In the genomic region with DNA sequence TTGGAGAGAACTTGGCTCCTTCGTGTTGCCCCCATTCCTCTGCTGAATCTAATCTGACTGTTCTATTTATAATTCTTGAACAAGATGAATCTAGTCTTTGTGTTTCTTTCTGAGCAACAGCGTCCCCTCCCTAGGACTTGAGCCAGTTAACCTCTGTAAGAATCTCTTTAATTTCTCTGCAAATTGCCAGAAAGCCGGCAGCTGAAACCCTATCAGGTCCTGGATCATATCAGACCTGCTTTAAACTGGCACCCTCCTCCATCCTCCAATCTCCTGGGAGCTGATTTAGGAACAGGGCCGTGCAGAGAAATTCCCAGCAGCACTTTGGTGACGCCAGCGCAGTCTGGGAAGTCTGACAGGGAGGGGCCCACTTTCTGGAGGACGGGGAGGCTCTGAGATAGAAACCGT, we compare ENCODE assay signal across 10 cellular contexts.
A peak's percentile ranks its signal among the peaks of the same experiment; 100 is the strongest.
DNase-seq lines count a peak whose midpoint lies in the region; ATAC-seq and TF ChIP-seq lines count a peak whose summit lies in the region.
"Had no signal": no experiment of that assay in that cellular context is flagged by ENCODE, and none has a peak within 500 bp of the region (broad histone marks: within the 10 kb centered on the region; RNA-seq: fewer than 3 reads in every experiment).

No MANE protein-coding gene starts in this region.

- POLR2A ChIA-PET in activated CD8-positive, alpha-beta T cell treated with anti-CD3 and anti-CD28 coated beads, Interleukin-2, amount 10 ng/mL, durations not matched to agents 7 days and 5 days (lab: Charles Lee) = no interaction called here

- H3K4me1 Mint-ChIP-seq in neural crest cell = peaks cover 8% of the 10 kb centered on the region
- no peaks in the 10 kb centered on the region for H3K4me1 Mint-ChIP-seq in activated CD8-positive, alpha-beta T cell treated with anti-CD3 and anti-CD28 coated beads, Interleukin-2, amount 10 ng/mL, durations not matched to agents 7 days and 5 days (ENCODE audit: low read depth)

- H3K27me3 ChIP-seq in gastroesophageal sphincter = no peaks in the 10 kb centered on the region
- no peaks in the 10 kb centered on the region for H3K27me3 ChIP-seq in transverse colon

- intact Hi-C loops in transverse colon (cut with DNase I; ENCODE audit: low total_unique reads) = no loop called here

- H3K9me3 ChIP-seq in gastroesophageal sphincter = peaks cover 0 to 10% (median 0%) of the 10 kb centered on the region in 3 donors
- no peaks in the 10 kb centered on the region for H3K9me3 ChIP-seq in transverse colon

- TF ChIP-seq CTCF in gastroesophageal sphincter (IDR thresholded peaks at IDR 0.05) (peak in 3 of 4 experiments; percentile 20 to 28 (median 24)), neural crest cell (conservative IDR thresholded peaks at IDR 0.05) (no peak), transverse colon (IDR thresholded peaks at IDR 0.05) (no peak)

- H3K36me3 Mint-ChIP-seq in neural crest cell (ENCODE audit: low read depth) = peaks cover 14% of the 10 kb centered on the region
- H3K36me3 Mint-ChIP-seq in activated CD8-positive, alpha-beta T cell treated with anti-CD3 and anti-CD28 coated beads, Interleukin-2, amount 10 ng/mL, durations not matched to agents 7 days and 5 days (ENCODE audit: low read depth) = no peaks in the 10 kb centered on the region

- peak overlapping the region; percentile 54 for H3K27ac Mint-ChIP-seq in neural crest cell (ENCODE audit: unreplicated experiment)
- H3K27ac Mint-ChIP-seq in activated CD8-positive, alpha-beta T cell treated with anti-CD3 and anti-CD28 coated beads, Interleukin-2, amount 10 ng/mL, durations not matched to agents 7 days and 5 days = no peak overlapping the region

- DNase-seq in neural crest cell (ENCODE audit: low read depth, low spot score) (no peak), transverse colon (peak; percentile 48), EL (no peak)
- DNase-seq in activated CD8-positive, alpha-beta T cell treated with anti-CD3 and anti-CD28 coated beads, Interleukin-2, amount 10 ng/mL, durations not matched to agents 7 days and 5 days = no peak
- DNase-seq: SHP77 treated with DMSO at 0.1 percent for 48 hours; stimulated activated naive CD8-positive, alpha-beta T cell treated with anti-CD3 and anti-CD28 coated beads, Interleukin-15, Interleukin-2, amounts not matched to agents 100 U/mL and 50 U/mL, for 24 hours had no signal

- H3K27me3 Mint-ChIP-seq in neural crest cell (ENCODE audit: low read depth) = no peaks in the 10 kb centered on the region
- H3K27me3 Mint-ChIP-seq in activated CD8-positive, alpha-beta T cell treated with anti-CD3 and anti-CD28 coated beads, Interleukin-2, amount 10 ng/mL, durations not matched to agents 7 days and 5 days (ENCODE audit: low read depth) = no peaks in the 10 kb centered on the region

- WGBS in gastroesophageal sphincter (ENCODE audit: low coverage in 1 of 2), 2 donors = 0 to 16% methylated on average over 2 to 8 of the region's 8 CpGs
- 63 to 65% methylated on average over 8 of the region's 8 CpGs for WGBS in transverse colon (ENCODE audit: low coverage in 1 of 2), 2 donors

- H3K4me3 ChIP-seq in gastroesophageal sphincter = no peak overlapping the region
- no peak overlapping the region for H3K4me3 ChIP-seq in transverse colon

- ATAC-seq in SK-N-SH treated with all-trans-retinoic acid at 6 μM for 48 hours = peak; percentile 89
- peak; percentile 94 for ATAC-seq in gastroesophageal sphincter
- no peak for ATAC-seq in activated CD8-positive, alpha-beta T cell treated with anti-CD3 and anti-CD28 coated beads, Interleukin-2, amount 10 ng/mL, durations not matched to agents 7 days and 5 days
- ATAC-seq in HG02798 (IDR thresholded peaks at IDR 0.05; ENCODE audit: poor library complexity, unreplicated experiment) = no peak
- no peak for ATAC-seq in HG02588 (IDR thresholded peaks at IDR 0.05; ENCODE audit: unreplicated experiment)
- ATAC-seq: stimulated activated naive CD8-positive, alpha-beta T cell treated with anti-CD3 and anti-CD28 coated beads, Interleukin-15, Interleukin-2, amounts not matched to agents 100 U/mL and 50 U/mL, for 24 hours had no signal

- in situ Hi-C loops in transverse colon (cut with MboI; ENCODE audit: low pct_ligation_motif_present in 1 of 4, low pct_unique_long_range_greater_than_20kb in 1 of 4, low sequenced_read_pairs in 3 of 4) = no loop called here

- H3K4me1 ChIP-seq in gastroesophageal sphincter (peaks cover 12 to 38% (median 17%) of the 10 kb centered on the region in 3 donors), transverse colon (peaks cover 5 to 14% (median 13%) of the 10 kb centered on the region in 4 donors)

- H3K27ac ChIP-seq in gastroesophageal sphincter (peak overlapping the region; percentile 74 to 87 (median 82)), transverse colon (peak overlapping the region; percentile 72 to 86 (median 80))

- no peak overlapping the region for H3K4me3 Mint-ChIP-seq in neural crest cell
- no peak overlapping the region for H3K4me3 Mint-ChIP-seq in activated CD8-positive, alpha-beta T cell treated with anti-CD3 and anti-CD28 coated beads, Interleukin-2, amount 10 ng/mL, durations not matched to agents 7 days and 5 days

- peak; percentile 54 for TF ChIP-seq EP300 in gastroesophageal sphincter (IDR thresholded peaks at IDR 0.05)
- peak; percentile 87 for TF ChIP-seq EP300 in transverse colon (IDR thresholded peaks at IDR 0.05; ENCODE audit: low read depth)

- peaks cover 19% of the 10 kb centered on the region for H3K9me3 Mint-ChIP-seq in neural crest cell
- H3K9me3 Mint-ChIP-seq in activated CD8-positive, alpha-beta T cell treated with anti-CD3 and anti-CD28 coated beads, Interleukin-2, amount 10 ng/mL, durations not matched to agents 7 days and 5 days (ENCODE audit: insufficient read depth) = peaks cover 5% of the 10 kb centered on the region

- TF ChIP-seq POLR2A in gastroesophageal sphincter (IDR thresholded peaks at IDR 0.05) = no peak
- TF ChIP-seq POLR2A in transverse colon (IDR thresholded peaks at IDR 0.05) = no peak

- no peaks in the 10 kb centered on the region for H3K36me3 ChIP-seq in gastroesophageal sphincter
- H3K36me3 ChIP-seq in transverse colon = no peaks in the 10 kb centered on the region

- CTCF ChIA-PET in activated CD8-positive, alpha-beta T cell treated with anti-CD3 and anti-CD28 coated beads, Interleukin-2, amount 10 ng/mL, durations not matched to agents 7 days and 5 days (lab: Charles Lee) = no interaction called here

TF ChIP-seq in SK-N-SH treated with all-trans-retinoic acid at 6 μM for 48 hours, 23 proteins besides CTCF, POLR2A, EP300 and RAD21 (continues in another document):
- no peak; the same call in 1 of the 2 replicates for TF ChIP-seq RARB (CRISPR knock-in tag; IDR thresholded peaks at IDR 0.05)
- no peak for TF ChIP-seq ARNTL (CRISPR knock-in tag; IDR thresholded peaks at IDR 0.05; ENCODE audit: borderline replicate concordance, low read depth)
- no peak for TF ChIP-seq OSR1 (CRISPR knock-in tag; IDR thresholded peaks at IDR 0.05)
- TF ChIP-seq ISL1 (CRISPR knock-in tag; IDR thresholded peaks at IDR 0.05) = peak; percentile 96
- TF ChIP-seq, protein P1, sequence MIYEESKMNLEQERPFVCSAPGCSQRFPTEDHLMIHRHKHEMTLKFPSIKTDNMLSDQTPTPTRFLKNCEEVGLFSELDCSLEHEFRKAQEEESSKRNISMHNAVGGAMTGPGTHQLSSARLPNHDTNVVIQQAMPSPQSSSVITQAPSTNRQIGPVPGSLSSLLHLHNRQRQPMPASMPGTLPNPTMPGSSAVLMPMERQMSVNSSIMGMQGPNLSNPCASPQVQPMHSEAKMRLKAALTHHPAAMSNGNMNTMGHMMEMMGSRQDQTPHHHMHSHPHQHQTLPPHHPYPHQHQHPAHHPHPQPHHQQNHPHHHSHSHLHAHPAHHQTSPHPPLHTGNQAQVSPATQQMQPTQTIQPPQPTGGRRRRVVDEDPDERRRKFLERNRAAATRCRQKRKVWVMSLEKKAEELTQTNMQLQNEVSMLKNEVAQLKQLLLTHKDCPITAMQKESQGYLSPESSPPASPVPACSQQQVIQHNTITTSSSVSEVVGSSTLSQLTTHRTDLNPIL (CRISPR knock-in tag; IDR thresholded peaks at IDR 0.05; ENCODE audit: low read depth) = peak; percentile 58; the same call in 1 of the 2 replicates
- no peak for TF ChIP-seq ZNF565 (CRISPR knock-in tag; conservative IDR thresholded peaks at IDR 0.05; ENCODE audit: low read depth)
- TF ChIP-seq BACH2 (CRISPR knock-in tag; IDR thresholded peaks at IDR 0.05; ENCODE audit: borderline replicate concordance) = no peak
- TF ChIP-seq, protein P2, sequence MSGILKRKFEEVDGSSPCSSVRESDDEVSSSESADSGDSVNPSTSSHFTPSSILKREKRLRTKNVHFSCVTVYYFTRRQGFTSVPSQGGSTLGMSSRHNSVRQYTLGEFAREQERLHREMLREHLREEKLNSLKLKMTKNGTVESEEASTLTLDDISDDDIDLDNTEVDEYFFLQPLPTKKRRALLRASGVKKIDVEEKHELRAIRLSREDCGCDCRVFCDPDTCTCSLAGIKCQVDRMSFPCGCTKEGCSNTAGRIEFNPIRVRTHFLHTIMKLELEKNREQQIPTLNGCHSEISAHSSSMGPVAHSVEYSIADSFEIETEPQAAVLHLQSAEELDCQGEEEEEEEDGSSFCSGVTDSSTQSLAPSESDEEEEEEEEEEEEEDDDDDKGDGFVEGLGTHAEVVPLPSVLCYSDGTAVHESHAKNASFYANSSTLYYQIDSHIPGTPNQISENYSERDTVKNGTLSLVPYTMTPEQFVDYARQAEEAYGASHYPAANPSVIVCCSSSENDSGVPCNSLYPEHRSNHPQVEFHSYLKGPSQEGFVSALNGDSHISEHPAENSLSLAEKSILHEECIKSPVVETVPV (CRISPR knock-in tag; IDR thresholded peaks at IDR 0.05) = 0 out of 2 replicates have a peak, but pooled peaks have one; percentile 26
- TF ChIP-seq PPARA (CRISPR knock-in tag; IDR thresholded peaks at IDR 0.05; ENCODE audit: borderline replicate concordance) = no peak
- TF ChIP-seq, protein P3, sequence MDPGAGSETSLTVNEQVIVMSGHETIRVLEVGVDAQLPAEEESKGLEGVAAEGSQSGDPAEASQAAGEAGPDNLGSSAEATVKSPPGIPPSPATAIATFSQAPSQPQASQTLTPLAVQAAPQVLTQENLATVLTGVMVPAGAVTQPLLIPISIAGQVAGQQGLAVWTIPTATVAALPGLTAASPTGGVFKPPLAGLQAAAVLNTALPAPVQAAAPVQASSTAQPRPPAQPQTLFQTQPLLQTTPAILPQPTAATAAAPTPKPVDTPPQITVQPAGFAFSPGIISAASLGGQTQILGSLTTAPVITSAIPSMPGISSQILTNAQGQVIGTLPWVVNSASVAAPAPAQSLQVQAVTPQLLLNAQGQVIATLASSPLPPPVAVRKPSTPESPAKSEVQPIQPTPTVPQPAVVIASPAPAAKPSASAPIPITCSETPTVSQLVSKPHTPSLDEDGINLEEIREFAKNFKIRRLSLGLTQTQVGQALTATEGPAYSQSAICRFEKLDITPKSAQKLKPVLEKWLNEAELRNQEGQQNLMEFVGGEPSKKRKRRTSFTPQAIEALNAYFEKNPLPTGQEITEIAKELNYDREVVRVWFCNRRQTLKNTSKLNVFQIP (CRISPR knock-in tag; IDR thresholded peaks at IDR 0.05; ENCODE audit: borderline replicate concordance, low read depth) = peak; percentile 77; the same call in 1 of the 2 replicates
- TF ChIP-seq ESRRG (CRISPR knock-in tag; IDR thresholded peaks at IDR 0.05) = no peak
- TF ChIP-seq ZFP3 (CRISPR knock-in tag; IDR thresholded peaks at IDR 0.05) = peak; percentile 70; the same call in 1 of the 2 replicates

Comparison
In these comparisons a context has a peak if more than half of its experiments do, and no peak if none do; other contexts are left out.
1. ATAC-seq: peak in SK-N-SH treated with all-trans-retinoic acid at 6 μM for 48 hours (single experiment) and gastroesophageal sphincter (single experiment); none in activated CD8-positive, alpha-beta T cell treated with anti-CD3 and anti-CD28 coated beads, Interleukin-2, amount 10 ng/mL, durations not matched to agents 7 days and 5 days (single experiment), HG02798 (single experiment) and HG02588 (single experiment).
2. CTCF ChIP-seq: peak in gastroesophageal sphincter (3 of 4); none in neural crest cell (single experiment) and transverse colon (0 of 5).